Comparison of ENCODE assay signal across 18 cellular contexts in the genomic region with DNA sequence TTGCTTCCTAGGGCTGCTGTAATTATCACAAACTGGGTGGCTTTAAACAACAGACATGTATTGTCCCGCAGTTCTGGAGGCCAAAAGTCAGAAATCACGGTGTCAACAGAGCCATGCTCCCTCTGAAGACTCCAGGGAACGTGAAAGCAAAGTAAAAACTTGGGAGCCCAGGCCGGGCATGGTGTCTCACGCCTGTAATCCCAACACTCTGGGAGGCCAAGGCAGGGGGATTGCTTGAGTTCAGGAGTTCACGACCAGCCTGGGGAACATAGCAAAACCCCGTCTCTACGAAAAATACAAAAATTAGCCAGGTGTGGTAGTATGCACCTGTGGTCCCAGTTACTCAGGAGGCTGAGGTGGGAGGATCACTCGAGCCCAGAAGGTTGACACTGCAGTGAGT.
"Had no signal": no experiment of that assay in that cellular context is flagged by ENCODE, and none has a peak within 500 bp of the region (broad histone marks: within the 10 kb centered on the region; RNA-seq: fewer than 3 reads in every experiment).

No MANE protein-coding gene starts in this region.

- ATAC-seq: activated naive CD8-positive, alpha-beta T cell treated with anti-CD3 and anti-CD28 coated beads, Interleukin-2, amount 50 U/mL, for 24 hours; left lung; mucosa of descending colon; natural killer cell; T-cell had no signal

- H3K27ac Mint-ChIP-seq: activated naive CD8-positive, alpha-beta T cell treated with anti-CD3 and anti-CD28 coated beads, Interleukin-2, amount 50 U/mL, for 24 hours; natural killer cell; progenitor cell of endocrine pancreas; T-cell; type B pancreatic cell had no signal

- H3K4me3 Mint-ChIP-seq: activated naive CD8-positive, alpha-beta T cell treated with anti-CD3 and anti-CD28 coated beads, Interleukin-2, amount 50 U/mL, for 24 hours; natural killer cell; T-cell; type B pancreatic cell had no signal

- DNase-seq: activated CD4-positive, alpha-beta T cell treated with anti-CD3 and anti-CD28 coated beads for 1 hour; activated CD4-positive, alpha-beta T cell treated with anti-CD3 and anti-CD28 coated beads, Interleukin-2, amount 50 U/mL, for 4 hours; activated naive CD4-positive, alpha-beta T cell treated with Interleukin-2 at 50 U/mL for 16 hours; activated naive CD8-positive, alpha-beta T cell treated with anti-CD3 and anti-CD28 coated beads, Interleukin-2, amount 50 U/mL, for 24 hours; activated T-cell treated with anti-CD3 and anti-CD28 coated beads for 4 hours; left lung; mucosa of descending colon; natural killer cell; small intestine; stimulated activated CD4-positive, alpha-beta T cell treated with anti-CD3 and anti-CD28 coated beads, Interleukin-4, amount 100 ng/mL, for 24 hours; stimulated activated naive CD4-positive, alpha-beta T cell; T-cell had no signal

- H3K27ac ChIP-seq: cardiac muscle cell, hepatocyte, left lung, suprapubic skin had no signal

- H3K4me1 Mint-ChIP-seq: activated naive CD8-positive, alpha-beta T cell treated with anti-CD3 and anti-CD28 coated beads, Interleukin-2, amount 50 U/mL, for 24 hours; natural killer cell; T-cell had no signal

- H3K27me3 Mint-ChIP-seq: T-cell had no signal

- H3K36me3 ChIP-seq: cardiac muscle cell, left lung, right atrium auricular region, suprapubic skin had no signal

- H3K4me3 ChIP-seq: cardiac muscle cell, hepatocyte, left lung, mucosa of descending colon, right atrium auricular region, suprapubic skin had no signal

- H3K36me3 Mint-ChIP-seq: natural killer cell, T-cell, type B pancreatic cell had no signal

- H3K9me3 ChIP-seq: left lung, mucosa of descending colon, right atrium auricular region, suprapubic skin had no signal

- H3K9me3 Mint-ChIP-seq: activated naive CD8-positive, alpha-beta T cell treated with anti-CD3 and anti-CD28 coated beads, Interleukin-2, amount 50 U/mL, for 24 hours; natural killer cell; T-cell; type B pancreatic cell had no signal

- H3K27me3 ChIP-seq: cardiac muscle cell, hepatocyte, left lung, right atrium auricular region, suprapubic skin had no signal
